In genomic region chr2:79005211-79005610, GRCh38 we compare ENCODE assay signal across 30 cellular contexts.
"Had no signal": no experiment of that assay in that cellular context is flagged by ENCODE, and none has a peak within 500 bp of the region (broad histone marks: within the 10 kb centered on the region; RNA-seq: fewer than 3 reads in every experiment).

No MANE protein-coding gene starts in this region.

- H3K4me3 ChIP-seq: ascending aorta, gastroesophageal sphincter, left lung, lower lobe of right lung, skin epidermis, testis, uterus had no signal

- H3K27ac Mint-ChIP-seq: activated CD4-positive, alpha-beta memory T cell treated with anti-CD3 and anti-CD28 coated beads for 36 hours; activated CD4-positive, alpha-beta T cell treated with anti-CD3 and anti-CD28 coated beads, Interleukin-2, amount 10 ng/mL, durations not matched to agents 24 days and 14 days; activated naive CD4-positive, alpha-beta T cell treated with anti-CD3 and anti-CD28 coated beads, Interleukin-2, amount 10 ng/mL, durations not matched to agents 7 days and 5 days; activated naive CD8-positive, alpha-beta T cell treated with anti-CD3 and anti-CD28 coated beads, Interleukin-2, amount 10 ng/mL, durations not matched to agents 7 days and 5 days; activated T-cell treated with anti-CD3 and anti-CD28 coated beads, Interleukin-2, amount 50 U/mL, for 24 hours; effector memory CD8-positive, alpha-beta T cell; immature natural killer cell; natural killer cell; progenitor cell of endocrine pancreas; type B pancreatic cell had no signal

- H3K36me3 Mint-ChIP-seq: activated CD4-positive, alpha-beta memory T cell treated with anti-CD3 and anti-CD28 coated beads for 36 hours; activated naive CD4-positive, alpha-beta T cell treated with anti-CD3 and anti-CD28 coated beads, Interleukin-2, amount 10 ng/mL, durations not matched to agents 7 days and 5 days; activated naive CD8-positive, alpha-beta T cell treated with anti-CD3 and anti-CD28 coated beads, Interleukin-2, amount 10 ng/mL, durations not matched to agents 7 days and 5 days; natural killer cell; type B pancreatic cell had no signal

- H3K36me3 ChIP-seq: ascending aorta, brain microvascular endothelial cell, gastroesophageal sphincter, left lung, lower lobe of right lung, uterus had no signal

- H3K4me1 Mint-ChIP-seq: activated CD4-positive, alpha-beta T cell treated with anti-CD3 and anti-CD28 coated beads, Interleukin-2, amount 10 ng/mL, durations not matched to agents 24 days and 14 days; activated naive CD4-positive, alpha-beta T cell treated with anti-CD3 and anti-CD28 coated beads, Interleukin-2, amount 10 ng/mL, durations not matched to agents 7 days and 5 days; activated naive CD8-positive, alpha-beta T cell treated with anti-CD3 and anti-CD28 coated beads, Interleukin-2, amount 10 ng/mL, durations not matched to agents 7 days and 5 days; immature natural killer cell; natural killer cell had no signal

- H3K9me3 ChIP-seq: ascending aorta, gastroesophageal sphincter, left lung, lower lobe of right lung, testis, uterus had no signal

- ATAC-seq: activated CD4-positive, CD25-positive, alpha-beta regulatory T cell treated with anti-CD3 and anti-CD28 coated beads, Interleukin-2, amount 50 U/mL, for 24 hours; effector memory CD8-positive, alpha-beta T cell; gastroesophageal sphincter; left lung; lower lobe of right lung; natural killer cell; sciatic nerve; stimulated activated naive CD8-positive, alpha-beta T cell treated with anti-CD3 and anti-CD28 coated beads, Interleukin-15, Interleukin-2, amounts not matched to agents 100 U/mL and 50 U/mL, for 24 hours had no signal

- DNase-seq: activated CD4-positive, alpha-beta memory T cell treated with anti-CD3 and anti-CD28 coated beads for 36 hours; activated CD4-positive, alpha-beta T cell treated with anti-CD3 and anti-CD28 coated beads, Interleukin-2, amount 10 ng/mL, durations not matched to agents 24 days and 14 days; activated CD8-positive, alpha-beta memory T cell treated with anti-CD3 and anti-CD28 coated beads, Interleukin-2, amount 50 U/mL, for 48 hours; activated gamma-delta T cell; activated naive CD4-positive, alpha-beta T cell treated with anti-CD3 and anti-CD28 coated beads, Interleukin-2, amount 10 ng/mL, durations not matched to agents 7 days and 5 days; activated naive CD8-positive, alpha-beta T cell treated with anti-CD3 and anti-CD28 coated beads, Interleukin-2, amount 10 ng/mL, durations not matched to agents 7 days and 5 days; activated T-cell treated with anti-CD3 and anti-CD28 coated beads, Interleukin-2, amount 50 U/mL, for 24 hours; brain microvascular endothelial cell; cortex of kidney; effector memory CD8-positive, alpha-beta T cell; erythroblast; hippocampal formation; immature natural killer cell; left lung; lower lobe of right lung; mesenchymal stem cell; natural killer cell; stimulated activated CD4-positive, alpha-beta T cell treated with anti-CD3 and anti-CD28 coated beads, Interleukin-12 subunit alpha, Interleukin-12 subunit beta, amount 100 ng/mL, for 4 hours; stimulated activated CD4-positive, alpha-beta T cell treated with anti-CD3 and anti-CD28 coated beads, Interleukin-4, amount 100 ng/mL, for 1 hour; stimulated activated naive CD8-positive, alpha-beta T cell treated with anti-CD3 and anti-CD28 coated beads, Interleukin-15, Interleukin-2, amounts not matched to agents 100 U/mL and 50 U/mL, for 24 hours; testis; uterus had no signal

- H3K9me3 Mint-ChIP-seq: activated CD4-positive, alpha-beta T cell treated with anti-CD3 and anti-CD28 coated beads, Interleukin-2, amount 10 ng/mL, durations not matched to agents 24 days and 14 days; type B pancreatic cell had no signal

- H3K4me1 ChIP-seq: ascending aorta, gastroesophageal sphincter, left lung, lower lobe of right lung, testis, uterus had no signal

- H3K4me3 Mint-ChIP-seq: activated CD4-positive, alpha-beta memory T cell treated with anti-CD3 and anti-CD28 coated beads for 36 hours; activated CD4-positive, alpha-beta T cell treated with anti-CD3 and anti-CD28 coated beads, Interleukin-2, amount 10 ng/mL, durations not matched to agents 24 days and 14 days; activated naive CD4-positive, alpha-beta T cell treated with anti-CD3 and anti-CD28 coated beads, Interleukin-2, amount 10 ng/mL, durations not matched to agents 7 days and 5 days; activated naive CD8-positive, alpha-beta T cell treated with anti-CD3 and anti-CD28 coated beads, Interleukin-2, amount 10 ng/mL, durations not matched to agents 7 days and 5 days; activated T-cell treated with anti-CD3 and anti-CD28 coated beads, Interleukin-2, amount 50 U/mL, for 24 hours; effector memory CD8-positive, alpha-beta T cell; immature natural killer cell; natural killer cell; type B pancreatic cell had no signal

- H3K27me3 Mint-ChIP-seq: activated CD4-positive, alpha-beta T cell treated with anti-CD3 and anti-CD28 coated beads, Interleukin-2, amount 10 ng/mL, durations not matched to agents 24 days and 14 days; activated naive CD4-positive, alpha-beta T cell treated with anti-CD3 and anti-CD28 coated beads, Interleukin-2, amount 10 ng/mL, durations not matched to agents 7 days and 5 days; activated naive CD8-positive, alpha-beta T cell treated with anti-CD3 and anti-CD28 coated beads, Interleukin-2, amount 10 ng/mL, durations not matched to agents 7 days and 5 days; activated T-cell treated with anti-CD3 and anti-CD28 coated beads, Interleukin-2, amount 50 U/mL, for 24 hours; effector memory CD8-positive, alpha-beta T cell had no signal

- H3K27ac ChIP-seq: ascending aorta, brain microvascular endothelial cell, gastroesophageal sphincter, left lung, lower lobe of right lung, skin epidermis, testis, uterus, VCaP had no signal

- H3K27me3 ChIP-seq: ascending aorta, brain microvascular endothelial cell, left lung, testis, uterus had no signal
